Comparison of ENCODE assay signal across 8 cellular contexts in the genomic region with DNA sequence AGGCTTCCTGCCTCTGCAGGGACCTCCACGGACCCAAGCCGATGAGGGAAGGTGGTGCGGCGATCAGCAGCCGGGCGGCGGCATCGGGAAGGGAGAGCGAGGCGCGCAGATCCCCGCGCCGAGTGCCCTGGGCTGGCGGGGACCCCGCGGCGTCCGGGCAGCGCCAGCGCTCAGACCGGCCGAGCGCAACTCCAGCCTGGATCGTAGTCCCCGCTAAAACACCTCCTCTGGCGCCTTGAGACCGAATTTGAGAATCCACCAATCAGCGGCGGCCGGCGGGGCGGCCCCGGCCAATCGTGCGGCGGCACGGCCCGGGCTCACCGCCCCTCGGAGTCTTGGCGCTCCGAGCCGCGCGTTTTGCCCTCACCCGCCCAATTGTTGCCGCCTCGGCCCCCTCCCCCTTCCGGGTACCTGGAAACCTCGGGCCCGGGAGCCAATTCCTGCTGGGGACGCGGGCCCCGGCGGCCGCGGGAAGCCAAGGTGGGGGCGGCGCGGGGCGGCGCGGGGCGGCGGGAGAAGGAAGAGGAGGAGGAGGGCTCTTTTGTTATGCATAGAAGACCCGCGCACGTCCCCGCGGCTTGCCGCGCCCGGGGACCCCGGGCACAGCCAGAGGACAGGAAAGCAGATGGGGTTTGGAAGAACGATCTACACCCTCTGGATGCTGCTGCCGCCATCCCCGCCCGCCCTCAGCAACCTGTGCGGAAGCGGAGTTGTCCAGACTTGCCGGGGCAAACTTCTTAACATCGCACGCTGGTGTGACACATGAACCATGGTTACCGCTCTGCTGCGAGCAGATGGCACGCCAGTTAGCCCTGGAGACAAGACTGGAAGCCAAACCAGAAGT. TPM values are rescaled to one million over a fixed set of nuclear protein-coding genes. Genes with fewer than 3 reads are reported as not detected.
DNase-seq lines count a peak whose midpoint lies in the region; ATAC-seq, FAIRE-seq and TF ChIP-seq lines count a peak whose summit lies in the region.

A gene with protein sequence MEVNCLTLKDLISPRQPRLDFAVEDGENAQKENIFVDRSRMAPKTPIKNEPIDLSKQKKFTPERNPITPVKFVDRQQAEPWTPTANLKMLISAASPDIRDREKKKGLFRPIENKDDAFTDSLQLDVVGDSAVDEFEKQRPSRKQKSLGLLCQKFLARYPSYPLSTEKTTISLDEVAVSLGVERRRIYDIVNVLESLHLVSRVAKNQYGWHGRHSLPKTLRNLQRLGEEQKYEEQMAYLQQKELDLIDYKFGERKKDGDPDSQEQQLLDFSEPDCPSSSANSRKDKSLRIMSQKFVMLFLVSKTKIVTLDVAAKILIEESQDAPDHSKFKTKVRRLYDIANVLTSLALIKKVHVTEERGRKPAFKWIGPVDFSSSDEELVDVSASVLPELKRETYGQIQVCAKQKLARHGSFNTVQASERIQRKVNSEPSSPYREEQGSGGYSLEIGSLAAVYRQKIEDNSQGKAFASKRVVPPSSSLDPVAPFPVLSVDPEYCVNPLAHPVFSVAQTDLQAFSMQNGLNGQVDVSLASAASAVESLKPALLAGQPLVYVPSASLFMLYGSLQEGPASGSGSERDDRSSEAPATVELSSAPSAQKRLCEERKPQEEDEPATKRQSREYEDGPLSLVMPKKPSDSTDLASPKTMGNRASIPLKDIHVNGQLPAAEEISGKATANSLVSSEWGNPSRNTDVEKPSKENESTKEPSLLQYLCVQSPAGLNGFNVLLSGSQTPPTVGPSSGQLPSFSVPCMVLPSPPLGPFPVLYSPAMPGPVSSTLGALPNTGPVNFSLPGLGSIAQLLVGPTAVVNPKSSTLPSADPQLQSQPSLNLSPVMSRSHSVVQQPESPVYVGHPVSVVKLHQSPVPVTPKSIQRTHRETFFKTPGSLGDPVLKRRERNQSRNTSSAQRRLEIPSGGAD (minus strand): TSS at position 209 of the 844 bp plus-strand sequence. CDS start 934 bp downstream, outside the sequence.

- H3K27me3 ChIP-seq in pancreas (peaks cover 0 to 19% (median 0%) of the 10 kb centered on the region in 4 donors), tibial artery (peaks cover 0 to 2% of the 10 kb centered on the region in 2 donors)

- H3K9me3 Mint-ChIP-seq in activated naive CD4-positive, alpha-beta T cell treated with anti-CD3 and anti-CD28 coated beads, Interleukin-2, amount 50 U/mL, for 72 hours = no peaks in the 10 kb centered on the region

- ATAC-seq in HG02642 (IDR thresholded peaks at IDR 0.05; ENCODE audit: poor library complexity, unreplicated experiment) (peak; percentile 81), SK-N-SH treated with all-trans-retinoic acid at 6 μM for 48 hours (peak; percentile 95), Right ventricle myocardium inferior (peak; percentile 99), pancreas (peak; percentile 97 to 99 (median 98))
- peak; percentile 93 to 96 for ATAC-seq in activated naive CD4-positive, alpha-beta T cell treated with anti-CD3 and anti-CD28 coated beads, Interleukin-2, amount 50 U/mL, for 72 hours

- WGBS in pancreas, 2 donors = 0 to 1% methylated on average over 74 to 87 of the region's 87 CpGs

- no peaks in the 10 kb centered on the region for H3K4me1 ChIP-seq in pancreas
- H3K4me1 ChIP-seq in tibial artery = peaks cover 0 to 13% (median 8%) of the 10 kb centered on the region in 4 donors

- peak within 1 kb of the TSS; percentile 19 to 65 (median 42) for H3K27ac ChIP-seq in pancreas
- H3K27ac ChIP-seq in tibial artery = peak within 1 kb of the TSS; percentile 6 to 31

- TF ChIP-seq CTCF in GM12864 (IDR thresholded peaks at IDR 0.05; ENCODE audit: low read depth, low read length, missing control alignments) = no peak
- TF ChIP-seq CTCF in pancreas (IDR thresholded peaks at IDR 0.05) = no peak
- no peak for TF ChIP-seq CTCF in tibial artery (IDR thresholded peaks at IDR 0.05)

- intact Hi-C loops in Right ventricle myocardium inferior (cut with DNase I) = no loop called here
- intact Hi-C loops in pancreas (cut with DNase I) = no loop called here
- intact Hi-C loops in tibial artery (cut with DNase I; ENCODE audit: low total_unique reads) = no loop called here

- H3K4me3 ChIP-seq in GM12864 (ENCODE audit: low read depth, low read length) (peak within 1 kb of the TSS; percentile 99), pancreas (peak within 1 kb of the TSS; percentile 52 to 84 (median 70)), tibial artery (peak within 1 kb of the TSS; percentile 61 to 63)

- H3K27ac Mint-ChIP-seq in activated naive CD4-positive, alpha-beta T cell treated with anti-CD3 and anti-CD28 coated beads, Interleukin-2, amount 50 U/mL, for 72 hours = peak within 1 kb of the TSS in 1 of 2 donors; percentile 89

- DNase-seq in GM12864 (ENCODE audit: low read depth) (peak; percentile 73), NCI-H1092 treated with DMSO at 0.1 percent for 48 hours (lab: John Stamatoyannopoulos, UW) (peak; percentile 89), Right ventricle myocardium inferior (ENCODE audit: missing footprints) (peak; percentile 89), pancreas (peak; percentile 86 to 96 (median 92)), tibial artery (peak; percentile 80 to 89)
- DNase-seq in activated naive CD4-positive, alpha-beta T cell treated with anti-CD3 and anti-CD28 coated beads, Interleukin-2, amount 50 U/mL, for 72 hours (ENCODE audit: low spot score in 2 of 2) = peak; percentile 89 to 94

- no peaks in the 10 kb centered on the region for H3K9me3 ChIP-seq in pancreas
- H3K9me3 ChIP-seq in tibial artery = no peaks in the 10 kb centered on the region

- no peak for FAIRE-seq in pancreas (lab: Jason Lieb, UNC)

- peaks cover 19 to 32% of the 10 kb centered on the region in 2 donors for H3K36me3 Mint-ChIP-seq in activated naive CD4-positive, alpha-beta T cell treated with anti-CD3 and anti-CD28 coated beads, Interleukin-2, amount 50 U/mL, for 72 hours

- H3K36me3 ChIP-seq in pancreas = no peaks in the 10 kb centered on the region
- H3K36me3 ChIP-seq in tibial artery = no peaks in the 10 kb centered on the region

TF ChIP-seq in SK-N-SH treated with all-trans-retinoic acid at 6 μM for 48 hours, 23 proteins besides CTCF, POLR2A, EP300 and RAD21 (continues in another document):
- TF ChIP-seq GLIS3 (CRISPR knock-in tag; IDR thresholded peaks at IDR 0.05) (no peak), RARB (CRISPR knock-in tag; IDR thresholded peaks at IDR 0.05) (no peak), ZFP3 (CRISPR knock-in tag; IDR thresholded peaks at IDR 0.05) (no peak), TCF4 (CRISPR knock-in tag; IDR thresholded peaks at IDR 0.05; ENCODE audit: borderline replicate concordance) (no peak), OSR1 (CRISPR knock-in tag; IDR thresholded peaks at IDR 0.05) (no peak), ZFP30 (CRISPR knock-in tag; IDR thresholded peaks at IDR 0.05) (no peak), BACH2 (CRISPR knock-in tag; IDR thresholded peaks at IDR 0.05; ENCODE audit: borderline replicate concordance) (no peak), ZNF70 (CRISPR knock-in tag; IDR thresholded peaks at IDR 0.05) (no peak), ZC3H10 (CRISPR knock-in tag; IDR thresholded peaks at IDR 0.05) (no peak), PPARA (CRISPR knock-in tag; IDR thresholded peaks at IDR 0.05; ENCODE audit: borderline replicate concordance) (no peak), ISL1 (CRISPR knock-in tag; IDR thresholded peaks at IDR 0.05) (no peak), SNAI2 (CRISPR knock-in tag; IDR thresholded peaks at IDR 0.05) (no peak)
- TF ChIP-seq, protein P1, sequence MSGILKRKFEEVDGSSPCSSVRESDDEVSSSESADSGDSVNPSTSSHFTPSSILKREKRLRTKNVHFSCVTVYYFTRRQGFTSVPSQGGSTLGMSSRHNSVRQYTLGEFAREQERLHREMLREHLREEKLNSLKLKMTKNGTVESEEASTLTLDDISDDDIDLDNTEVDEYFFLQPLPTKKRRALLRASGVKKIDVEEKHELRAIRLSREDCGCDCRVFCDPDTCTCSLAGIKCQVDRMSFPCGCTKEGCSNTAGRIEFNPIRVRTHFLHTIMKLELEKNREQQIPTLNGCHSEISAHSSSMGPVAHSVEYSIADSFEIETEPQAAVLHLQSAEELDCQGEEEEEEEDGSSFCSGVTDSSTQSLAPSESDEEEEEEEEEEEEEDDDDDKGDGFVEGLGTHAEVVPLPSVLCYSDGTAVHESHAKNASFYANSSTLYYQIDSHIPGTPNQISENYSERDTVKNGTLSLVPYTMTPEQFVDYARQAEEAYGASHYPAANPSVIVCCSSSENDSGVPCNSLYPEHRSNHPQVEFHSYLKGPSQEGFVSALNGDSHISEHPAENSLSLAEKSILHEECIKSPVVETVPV (CRISPR knock-in tag; IDR thresholded peaks at IDR 0.05) = no peak
- TF ChIP-seq, protein P2, sequence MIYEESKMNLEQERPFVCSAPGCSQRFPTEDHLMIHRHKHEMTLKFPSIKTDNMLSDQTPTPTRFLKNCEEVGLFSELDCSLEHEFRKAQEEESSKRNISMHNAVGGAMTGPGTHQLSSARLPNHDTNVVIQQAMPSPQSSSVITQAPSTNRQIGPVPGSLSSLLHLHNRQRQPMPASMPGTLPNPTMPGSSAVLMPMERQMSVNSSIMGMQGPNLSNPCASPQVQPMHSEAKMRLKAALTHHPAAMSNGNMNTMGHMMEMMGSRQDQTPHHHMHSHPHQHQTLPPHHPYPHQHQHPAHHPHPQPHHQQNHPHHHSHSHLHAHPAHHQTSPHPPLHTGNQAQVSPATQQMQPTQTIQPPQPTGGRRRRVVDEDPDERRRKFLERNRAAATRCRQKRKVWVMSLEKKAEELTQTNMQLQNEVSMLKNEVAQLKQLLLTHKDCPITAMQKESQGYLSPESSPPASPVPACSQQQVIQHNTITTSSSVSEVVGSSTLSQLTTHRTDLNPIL (CRISPR knock-in tag; IDR thresholded peaks at IDR 0.05; ENCODE audit: low read depth) = no peak
- TF ChIP-seq, protein P3, sequence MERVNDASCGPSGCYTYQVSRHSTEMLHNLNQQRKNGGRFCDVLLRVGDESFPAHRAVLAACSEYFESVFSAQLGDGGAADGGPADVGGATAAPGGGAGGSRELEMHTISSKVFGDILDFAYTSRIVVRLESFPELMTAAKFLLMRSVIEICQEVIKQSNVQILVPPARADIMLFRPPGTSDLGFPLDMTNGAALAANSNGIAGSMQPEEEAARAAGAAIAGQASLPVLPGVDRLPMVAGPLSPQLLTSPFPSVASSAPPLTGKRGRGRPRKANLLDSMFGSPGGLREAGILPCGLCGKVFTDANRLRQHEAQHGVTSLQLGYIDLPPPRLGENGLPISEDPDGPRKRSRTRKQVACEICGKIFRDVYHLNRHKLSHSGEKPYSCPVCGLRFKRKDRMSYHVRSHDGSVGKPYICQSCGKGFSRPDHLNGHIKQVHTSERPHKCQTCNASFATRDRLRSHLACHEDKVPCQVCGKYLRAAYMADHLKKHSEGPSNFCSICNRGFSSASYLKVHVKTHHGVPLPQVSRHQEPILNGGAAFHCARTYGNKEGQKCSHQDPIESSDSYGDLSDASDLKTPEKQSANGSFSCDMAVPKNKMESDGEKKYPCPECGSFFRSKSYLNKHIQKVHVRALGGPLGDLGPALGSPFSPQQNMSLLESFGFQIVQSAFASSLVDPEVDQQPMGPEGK (CRISPR knock-in tag; IDR thresholded peaks at IDR 0.05; ENCODE audit: borderline replicate concordance) = no peak

RNA-seq across cellular contexts. Expression of the gene that starts here (rescaled TPM):
- 10 to 100 TPM in 1 of 2 donors, 1 to 10 TPM in 1; 8.1 to 26.9 TPM for total RNA-seq in activated naive CD4-positive, alpha-beta T cell treated with anti-CD3 and anti-CD28 coated beads, Interleukin-2, amount 50 U/mL, for 72 hours
- total RNA-seq in Right ventricle myocardium inferior (0.14 TPM), pancreas (under 1 TPM in 5 of 6 donors, not detected in 1; 0.20 to 0.73 (median 0.28) TPM)
- under 1 TPM in 1 of 2 donors, not detected in 1; 0.08 TPM for polyA plus RNA-seq in pancreas

Comparison
In these comparisons a context has a peak if more than half of its experiments do, and no peak if none do; other contexts are left out.
1. Peak in every context shown above with its lines: DNase-seq, ATAC-seq, H3K4me3 ChIP-seq and H3K27ac ChIP-seq.
2. Peak in DNase-seq and ATAC-seq in Right ventricle myocardium inferior; RNA of the gene not detected or under 1 TPM.
3. Peak in DNase-seq, ATAC-seq, H3K4me3 ChIP-seq and H3K27ac ChIP-seq in pancreas; RNA of the gene not detected or under 1 TPM.